ENCODE assay signal across 9 cellular contexts in genomic region chr13:50916701-50917184, GRCh38. TPM values are rescaled to one million over a fixed set of nuclear protein-coding genes. Genes with fewer than 3 reads are reported as not detected.
DNase-seq lines count a peak whose midpoint lies in the region; ATAC-seq, FAIRE-seq and TF ChIP-seq lines count a peak whose summit lies in the region.
"Had no signal": no experiment of that assay in that cellular context is flagged by ENCODE, and none has a peak within 500 bp of the region (broad histone marks: within the 10 kb centered on the region; RNA-seq: fewer than 3 reads in every experiment).

No MANE protein-coding gene starts in this region.

- peaks cover 0 to under 1% (median 0%) of the 10 kb centered on the region in 3 donors for H3K9me3 ChIP-seq in gastroesophageal sphincter

- TF ChIP-seq EP300 in gastroesophageal sphincter (IDR thresholded peaks at IDR 0.05): no peak

- TF ChIP-seq POLR2A in gastroesophageal sphincter (IDR thresholded peaks at IDR 0.05) (no peak), H54 (IDR thresholded peaks at IDR 0.05; ENCODE audit: low read depth, low read length) (no peak)

- no peaks in the 10 kb centered on the region for H3K27me3 Mint-ChIP-seq in T-helper 2 cell treated with Interferon-gamma antibody and Interleukin-4, amounts not matched to agents 5 μg/mL and 100 μg/mL, for 36 hours (ENCODE audit: low read depth)
- no peaks in the 10 kb centered on the region for H3K27me3 Mint-ChIP-seq in stimulated activated naive CD8-positive, alpha-beta T cell treated with anti-CD3 and anti-CD28 coated beads, Interleukin-15, amount 100 ng/mL, for 72 hours

- peak overlapping the region; percentile 58 for H3K4me3 Mint-ChIP-seq in T-helper 2 cell treated with Interferon-gamma antibody and Interleukin-4, amounts not matched to agents 5 μg/mL and 100 μg/mL, for 36 hours
- peak overlapping the region; percentile 4 to 57 for H3K4me3 Mint-ChIP-seq in stimulated activated naive CD8-positive, alpha-beta T cell treated with anti-CD3 and anti-CD28 coated beads, Interleukin-15, amount 100 ng/mL, for 72 hours

- peak overlapping the region in 3 of 4 donors; percentile 6 to 34 (median 34) for H3K27ac ChIP-seq in gastroesophageal sphincter
- H3K27ac ChIP-seq in brain microvascular endothelial cell: no peak overlapping the region

- peak overlapping the region; percentile 56 for H3K27ac Mint-ChIP-seq in T-helper 2 cell treated with Interferon-gamma antibody and Interleukin-4, amounts not matched to agents 5 μg/mL and 100 μg/mL, for 36 hours
- H3K27ac Mint-ChIP-seq in stimulated activated naive CD8-positive, alpha-beta T cell treated with anti-CD3 and anti-CD28 coated beads, Interleukin-15, amount 100 ng/mL, for 72 hours: peak overlapping the region; percentile 41 to 68

- H3K4me1 Mint-ChIP-seq in T-helper 2 cell treated with Interferon-gamma antibody and Interleukin-4, amounts not matched to agents 5 μg/mL and 100 μg/mL, for 36 hours (ENCODE audit: low read depth): peaks cover 60% of the 10 kb centered on the region
- H3K4me1 Mint-ChIP-seq in stimulated activated naive CD8-positive, alpha-beta T cell treated with anti-CD3 and anti-CD28 coated beads, Interleukin-15, amount 100 ng/mL, for 72 hours: peaks cover 76% of the 10 kb centered on the region

- 50 to 69% methylated on average over 1 to 2 of the region's 2 CpGs for WGBS in gastroesophageal sphincter (ENCODE audit: low coverage in 1 of 2), 2 donors

- no peak overlapping the region for H3K4me3 ChIP-seq in gastroesophageal sphincter
- H3K4me3 ChIP-seq in brain microvascular endothelial cell (ENCODE audit: low read depth, low read length): no peak overlapping the region

- peaks cover 11 to 82% (median 30%) of the 10 kb centered on the region in 3 donors for H3K4me1 ChIP-seq in gastroesophageal sphincter

- DNase-seq in T-helper 2 cell treated with Interferon-gamma antibody and Interleukin-4, amounts not matched to agents 5 μg/mL and 100 μg/mL, for 36 hours (ENCODE audit: low spot score): no peak
- DNase-seq in T-helper 2 cell (no peak), NOMO-1 (lab: John Stamatoyannopoulos, UW; ENCODE audit: unreplicated experiment in 2 of 2) (peak; percentile 69 to 89), H54 (ENCODE audit: insufficient read length, low spot score) (no peak), brain microvascular endothelial cell (no peak), inferior parietal cortex (ENCODE audit: extremely low spot score) (no peak)
- no peak for DNase-seq in stimulated activated naive CD8-positive, alpha-beta T cell treated with anti-CD3 and anti-CD28 coated beads, Interleukin-15, amount 100 ng/mL, for 72 hours
- DNase-seq: activated naive CD4-positive, alpha-beta T cell treated with Interleukin-2 at 50 U/mL for 16 hours had no signal

- in situ Hi-C loops in brain microvascular endothelial cell (cut with HindIII; ENCODE audit: low pct_ligation_motif_present, low sequenced_read_pairs): no loop called here

- no peak for FAIRE-seq in H54 (lab: Jason Lieb, UNC)

- TF ChIP-seq CTCF in gastroesophageal sphincter (IDR thresholded peaks at IDR 0.05): no peak
- no peak for TF ChIP-seq CTCF in brain microvascular endothelial cell (IDR thresholded peaks at IDR 0.05; ENCODE audit: low read depth, low read length, missing control alignments)

- peaks cover 33% of the 10 kb centered on the region for H3K36me3 Mint-ChIP-seq in T-helper 2 cell treated with Interferon-gamma antibody and Interleukin-4, amounts not matched to agents 5 μg/mL and 100 μg/mL, for 36 hours (ENCODE audit: low read depth)

- no peak for ATAC-seq in gastroesophageal sphincter
- no peak for ATAC-seq in stimulated activated naive CD8-positive, alpha-beta T cell treated with anti-CD3 and anti-CD28 coated beads, Interleukin-15, amount 100 ng/mL, for 72 hours

- peaks cover 18% of the 10 kb centered on the region for H3K9me3 Mint-ChIP-seq in T-helper 2 cell treated with Interferon-gamma antibody and Interleukin-4, amounts not matched to agents 5 μg/mL and 100 μg/mL, for 36 hours
- peaks cover under 1% of the 10 kb centered on the region in 2 donors for H3K9me3 Mint-ChIP-seq in stimulated activated naive CD8-positive, alpha-beta T cell treated with anti-CD3 and anti-CD28 coated beads, Interleukin-15, amount 100 ng/mL, for 72 hours

- H3K27me3 ChIP-seq in gastroesophageal sphincter (no peaks in the 10 kb centered on the region), brain microvascular endothelial cell (replicated peaks) (no peaks in the 10 kb centered on the region)

- H3K36me3 ChIP-seq in gastroesophageal sphincter: no peaks in the 10 kb centered on the region
- H3K36me3 ChIP-seq in brain microvascular endothelial cell (replicated peaks): no peaks in the 10 kb centered on the region

RNA-seq across cellular contexts. Expression of gene RNASEH2B, which starts 7.2 kb away (rescaled TPM):
- 10 to 100 TPM; 31.6 to 76.5 (median 51.6) TPM for total RNA-seq in gastroesophageal sphincter

Comparison
In these comparisons a context has a peak if more than half of its experiments do, and no peak if none do; other contexts are left out.
1. DNase-seq: peak in NOMO-1 (2 of 2); none in T-helper 2 cell treated with Interferon-gamma antibody and Interleukin-4, amounts not matched to agents 5 μg/mL and 100 μg/mL, for 36 hours (single experiment), T-helper 2 cell (0 of 5), stimulated activated naive CD8-positive, alpha-beta T cell treated with anti-CD3 and anti-CD28 coated beads, Interleukin-15, amount 100 ng/mL, for 72 hours (0 of 2), H54 (single experiment), brain microvascular endothelial cell (single experiment) and inferior parietal cortex (single experiment).